Comparison of ENCODE assay signal across 14 cellular contexts in the genomic region with DNA sequence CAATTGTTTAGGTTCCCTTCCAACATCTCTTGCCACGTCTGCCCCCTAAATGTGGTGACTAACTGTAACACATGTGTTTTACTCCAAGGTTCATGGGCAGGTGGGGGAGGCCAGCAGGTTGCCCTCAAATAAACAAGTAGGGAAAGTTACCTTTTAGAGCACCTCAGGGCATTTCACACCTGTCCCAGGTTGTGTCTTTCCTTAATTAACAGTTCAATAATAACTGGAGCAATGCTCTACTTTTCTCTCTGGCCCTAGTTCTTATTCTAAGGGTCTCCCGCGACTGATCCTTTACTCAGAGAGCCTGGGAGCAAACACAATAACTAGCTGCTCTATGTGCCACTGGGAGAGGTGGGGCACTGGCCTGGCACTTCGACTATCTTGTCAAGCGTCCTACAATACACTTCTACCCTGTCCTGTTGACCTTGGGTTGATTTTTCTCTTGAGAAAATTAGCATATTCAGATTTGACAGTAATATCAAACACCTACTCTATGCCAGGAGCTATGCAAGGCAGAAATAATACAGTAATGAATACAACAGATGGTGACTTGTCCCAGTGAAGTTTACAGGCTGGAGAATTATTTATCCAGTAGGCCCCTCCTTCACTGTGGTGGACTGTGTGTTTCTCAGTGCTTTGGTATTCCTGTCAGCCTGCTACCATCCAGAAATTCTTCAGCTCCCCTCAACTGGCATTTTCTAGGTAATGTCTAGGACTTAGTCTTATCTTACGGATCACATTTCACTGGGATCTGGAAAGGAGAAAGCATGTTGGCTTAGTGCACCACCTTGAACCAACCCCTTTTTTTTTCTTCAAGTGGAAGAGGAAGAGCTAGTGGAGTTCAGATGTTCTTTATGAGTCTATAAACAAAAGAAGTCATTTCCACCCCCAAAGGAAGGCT.
DNase-seq lines count a peak whose midpoint lies in the region; ATAC-seq, FAIRE-seq and TF ChIP-seq lines count a peak whose summit lies in the region.
"Had no signal": no experiment of that assay in that cellular context is flagged by ENCODE, and none has a peak within 500 bp of the region (broad histone marks: within the 10 kb centered on the region; RNA-seq: fewer than 3 reads in every experiment).

No MANE protein-coding gene starts in this region.

- 80% methylated on average over 6 of the region's 6 CpGs for WGBS in SK-N-SH (ENCODE audit: low lambda C conversion rate)
- WGBS in heart right ventricle, 2 donors: 57 to 63% methylated on average over 6 of the region's 6 CpGs
- WGBS in transverse colon (ENCODE audit: low coverage in 1 of 2), 2 donors: 82 to 98% methylated on average over 6 of the region's 6 CpGs

- H3K9me3 ChIP-seq in SK-N-SH (no peaks in the 10 kb centered on the region; the same call in 1 of the 2 replicates), heart right ventricle (peaks cover 0 to 26% (median 11%) of the 10 kb centered on the region in 11 donors), transverse colon (peaks cover 10 to 11% of the 10 kb centered on the region in 2 donors), kidney (ENCODE audit: control insufficient read depth in 1 of 2, low read length in 2 of 2) (no peaks in the 10 kb centered on the region)
- H3K9me3 ChIP-seq: testis had no signal

- H3K4me3 ChIP-seq in SK-N-SH (ENCODE audit: low read depth in 2 of 2, low read length in 1 of 2) (no peak overlapping the region), heart right ventricle (no peak overlapping the region), transverse colon (no peak overlapping the region), kidney (ENCODE audit: low read length in 2 of 2) (no peak overlapping the region)
- H3K4me3 ChIP-seq: testis had no signal

- no peak for TF ChIP-seq RAD21 in SK-N-SH (IDR thresholded peaks at IDR 0.05; ENCODE audit: low read length)

- H3K9ac ChIP-seq in SK-N-SH (no peak overlapping the region), kidney (ENCODE audit: low read length in 2 of 2) (no peak overlapping the region)

- H3K27ac Mint-ChIP-seq in activated CD4-positive, alpha-beta memory T cell treated with anti-CD3 and anti-CD28 coated beads, Interleukin-2, amount 10 ng/mL, durations not matched to agents 7 days and 5 days: peak overlapping the region; percentile 74
- no peak overlapping the region for H3K27ac Mint-ChIP-seq in activated CD4-positive, alpha-beta memory T cell treated with anti-CD3 and anti-CD28 coated beads for 36 hours

- H3K4me1 ChIP-seq in SK-N-SH (ENCODE audit: control insufficient read depth in 1 of 2, insufficient read depth in 2 of 2, low read depth in 1 of 2, low read length in 1 of 2): peaks cover 12 to 34% of the 10 kb centered on the region in 2 experiments
- peaks cover 7 to 36% (median 14%) of the 10 kb centered on the region in 9 donors for H3K4me1 ChIP-seq in heart right ventricle
- H3K4me1 ChIP-seq in transverse colon: peaks cover 0 to 11% (median 4%) of the 10 kb centered on the region in 4 donors
- peaks cover 0 to 2% of the 10 kb centered on the region in 2 donors for H3K4me1 ChIP-seq in kidney (ENCODE audit: control insufficient read depth in 1 of 2, insufficient read depth in 1 of 2, low read depth in 1 of 2, low read length in 2 of 2)
- H3K4me1 ChIP-seq: testis had no signal

- H3K27ac ChIP-seq in SK-N-SH (ENCODE audit: low read depth in 2 of 2, low read length in 1 of 2): peak overlapping the region in 1 of 2 experiments; percentile 56; a peak in 2 of 4 replicates
- H3K27ac ChIP-seq in heart right ventricle: peak overlapping the region in 7 of 10 donors; percentile 2 to 56 (median 24)
- peak overlapping the region in 3 of 4 donors; percentile 4 to 30 (median 12) for H3K27ac ChIP-seq in transverse colon
- no peak overlapping the region for H3K27ac ChIP-seq in kidney (ENCODE audit: low read depth in 2 of 2, low read length in 2 of 2)
- H3K27ac ChIP-seq: HL-60, testis, VCaP had no signal

- H3K4me3 Mint-ChIP-seq in activated CD4-positive, alpha-beta memory T cell treated with anti-CD3 and anti-CD28 coated beads, Interleukin-2, amount 10 ng/mL, durations not matched to agents 7 days and 5 days: no peak overlapping the region
- no peak overlapping the region for H3K4me3 Mint-ChIP-seq in activated CD4-positive, alpha-beta memory T cell treated with anti-CD3 and anti-CD28 coated beads for 36 hours

- H2AFZ ChIP-seq in SK-N-SH (ENCODE audit: low read depth): no peak overlapping the region

- peak; percentile 35 to 87 (median 74) for ATAC-seq in heart right ventricle

- TF ChIP-seq POLR2A in transverse colon (IDR thresholded peaks at IDR 0.05): no peak

- H4K20me1 ChIP-seq in SK-N-SH (ENCODE audit: insufficient read depth): no peaks in the 10 kb centered on the region

- H3K36me3 Mint-ChIP-seq in activated CD4-positive, alpha-beta memory T cell treated with anti-CD3 and anti-CD28 coated beads, Interleukin-2, amount 10 ng/mL, durations not matched to agents 7 days and 5 days (ENCODE audit: low read depth): peaks cover 19% of the 10 kb centered on the region
- peaks cover 4% of the 10 kb centered on the region for H3K36me3 Mint-ChIP-seq in activated CD4-positive, alpha-beta memory T cell treated with anti-CD3 and anti-CD28 coated beads for 36 hours

- H3K9me2 ChIP-seq in SK-N-SH: no peaks in the 10 kb centered on the region

- H3K36me3 ChIP-seq in SK-N-SH (replicated peaks in 1 of 2; ENCODE audit: control insufficient read depth in 1 of 2, insufficient read depth in 2 of 2, low read length in 1 of 2) (no peaks in the 10 kb centered on the region), heart right ventricle (peaks cover 0 to 5% (median 0%) of the 10 kb centered on the region in 9 donors), transverse colon (no peaks in the 10 kb centered on the region), kidney (ENCODE audit: control insufficient read depth in 1 of 2, insufficient read depth in 2 of 2, low read length in 2 of 2) (no peaks in the 10 kb centered on the region)

- in situ Hi-C loops in transverse colon (cut with MboI; ENCODE audit: low pct_ligation_motif_present in 1 of 4, low pct_unique_long_range_greater_than_20kb in 1 of 4, low sequenced_read_pairs in 3 of 4): no loop called here

- H3K27me3 Mint-ChIP-seq in activated CD4-positive, alpha-beta memory T cell treated with anti-CD3 and anti-CD28 coated beads, Interleukin-2, amount 10 ng/mL, durations not matched to agents 7 days and 5 days: peaks cover 7% of the 10 kb centered on the region
- no peaks in the 10 kb centered on the region for H3K27me3 Mint-ChIP-seq in activated CD4-positive, alpha-beta memory T cell treated with anti-CD3 and anti-CD28 coated beads for 36 hours

- H3K9me3 Mint-ChIP-seq in activated CD4-positive, alpha-beta memory T cell treated with anti-CD3 and anti-CD28 coated beads, Interleukin-2, amount 10 ng/mL, durations not matched to agents 7 days and 5 days: peaks cover 26% of the 10 kb centered on the region
- peaks cover 24% of the 10 kb centered on the region for H3K9me3 Mint-ChIP-seq in activated CD4-positive, alpha-beta memory T cell treated with anti-CD3 and anti-CD28 coated beads for 36 hours

- TF ChIP-seq EP300 in SK-N-SH (IDR thresholded peaks at IDR 0.05; ENCODE audit: borderline replicate concordance in 1 of 2, low read depth in 1 of 2, low read length in 1 of 2): peak in 1 of 2 experiments; percentile 72; a peak in 1 of 4 replicates
- TF ChIP-seq EP300 in transverse colon (IDR thresholded peaks at IDR 0.05; ENCODE audit: low read depth): no peak

- no peak for DNase-seq in activated CD4-positive, alpha-beta memory T cell treated with anti-CD3 and anti-CD28 coated beads, Interleukin-2, amount 10 ng/mL, durations not matched to agents 7 days and 5 days
- DNase-seq in activated CD4-positive, alpha-beta memory T cell treated with anti-CD3 and anti-CD28 coated beads for 36 hours: no peak
- DNase-seq in SK-N-SH: no peak
- DNase-seq in heart right ventricle: no peak
- DNase-seq in transverse colon: no peak
- DNase-seq in posterior cingulate gyrus: no peak
- DNase-seq in GM20000 (ENCODE audit: low spot score): no peak
- DNase-seq in kidney: no peak
- DNase-seq: activated gamma-delta T cell, NCI-H1436, nucleus accumbens, testis had no signal

- POLR2A ChIA-PET in activated CD4-positive, alpha-beta memory T cell treated with anti-CD3 and anti-CD28 coated beads, Interleukin-2, amount 10 ng/mL, durations not matched to agents 7 days and 5 days (lab: Charles Lee): interaction anchor here (0.9 to 1.6 kb wide), 5 partner anchors 10 to 377 kb away, joined by 3 to 6 read pairs (median 3); no protein-coding TSS in a partner anchor
- POLR2A ChIA-PET in activated CD4-positive, alpha-beta memory T cell treated with anti-CD3 and anti-CD28 coated beads for 36 hours (lab: Charles Lee): no interaction called here
- POLR2A ChIA-PET in SK-N-SH (lab: Yijun Ruan, JAX): no interaction called here

- no peak for FAIRE-seq in kidney (lab: Jason Lieb, UNC)

- peaks cover 24% of the 10 kb centered on the region for H3K4me1 Mint-ChIP-seq in activated CD4-positive, alpha-beta memory T cell treated with anti-CD3 and anti-CD28 coated beads, Interleukin-2, amount 10 ng/mL, durations not matched to agents 7 days and 5 days
- H3K4me1 Mint-ChIP-seq in activated CD4-positive, alpha-beta memory T cell treated with anti-CD3 and anti-CD28 coated beads for 36 hours (ENCODE audit: low read depth): peaks cover 12% of the 10 kb centered on the region

- no peaks in the 10 kb centered on the region for H3K79me2 ChIP-seq in SK-N-SH (ENCODE audit: insufficient read depth)

- no peaks in the 10 kb centered on the region for H3K27me3 ChIP-seq in SK-N-SH (ENCODE audit: insufficient read depth)
- no peaks in the 10 kb centered on the region for H3K27me3 ChIP-seq in heart right ventricle
- no peaks in the 10 kb centered on the region for H3K27me3 ChIP-seq in transverse colon
- H3K27me3 ChIP-seq: testis had no signal

- intact Hi-C loops in activated CD4-positive, alpha-beta memory T cell treated with anti-CD3 and anti-CD28 coated beads for 36 hours (cut with micrococcal nuclease): no loop called here
- intact Hi-C loops in heart right ventricle (cut with DNase I) (loop anchor here in 2 of 10 donors (5.0 to 10.0 kb wide), 2 partner anchors 42 to 55 kb away; no protein-coding TSS in a partner anchor), transverse colon (cut with DNase I; ENCODE audit: low total_unique reads) (no loop called here), posterior cingulate gyrus (cut with DNase I) (no loop called here), kidney (cut with DNase I) (no loop called here)

- TF ChIP-seq CTCF in SK-N-SH (IDR thresholded peaks at IDR 0.05): no peak
- TF ChIP-seq CTCF in heart right ventricle (IDR thresholded peaks at IDR 0.05): no peak
- no peak for TF ChIP-seq CTCF in transverse colon (IDR thresholded peaks at IDR 0.05)
- no peak for TF ChIP-seq CTCF in GM20000 (IDR thresholded peaks at IDR 0.05; ENCODE audit: extremely low read depth, missing control alignments)
- TF ChIP-seq CTCF in kidney (IDR thresholded peaks at IDR 0.05; ENCODE audit: borderline replicate concordance, extremely low read depth, insufficient read depth): no peak

- peak overlapping the region; percentile 43 for H3K4me2 ChIP-seq in SK-N-SH

- CTCF ChIA-PET in activated CD4-positive, alpha-beta memory T cell treated with anti-CD3 and anti-CD28 coated beads, Interleukin-2, amount 10 ng/mL, durations not matched to agents 7 days and 5 days (lab: Charles Lee): interaction anchor here (1.3 to 2.5 kb wide), 4 partner anchors 28 to 222 kb away, joined by 3 to 11 read pairs (median 6); no protein-coding TSS in a partner anchor
- CTCF ChIA-PET in activated CD4-positive, alpha-beta memory T cell treated with anti-CD3 and anti-CD28 coated beads for 36 hours (lab: Charles Lee): interaction anchor here (0.6 to 1.2 kb wide), 2 partner anchors 31 to 221 kb away, joined by 3 read pairs; no protein-coding TSS in a partner anchor
- CTCF ChIA-PET in SK-N-SH (lab: Yijun Ruan, JAX): interaction anchor here (0.7 kb wide), 1 partner anchor 48 kb away, joined by 3 read pairs; no protein-coding TSS in a partner anchor

- peaks cover 17% of the 10 kb centered on the region for H3F3A ChIP-seq in SK-N-SH (replicated peaks; ENCODE audit: insufficient read depth)

Comparison
In these comparisons a context has a peak if more than half of its experiments do, and no peak if none do; other contexts are left out.
1. H3K27ac ChIP-seq: peak in heart right ventricle (7 of 10) and transverse colon (3 of 4); none in kidney (0 of 2).